Comparison of ENCODE assay signal across 11 cellular contexts in genomic region chrX:113741744-113742143, GRCh38.
DNase-seq lines count a peak whose midpoint lies in the region; ATAC-seq and TF ChIP-seq lines count a peak whose summit lies in the region.
"Had no signal": no experiment of that assay in that cellular context is flagged by ENCODE, and none has a peak within 500 bp of the region (broad histone marks: within the 10 kb centered on the region; RNA-seq: fewer than 3 reads in every experiment).

No MANE protein-coding gene starts in this region.

- no peaks in the 10 kb centered on the region for H3K9me3 Mint-ChIP-seq in chondrocyte (ENCODE audit: low read depth)
- peaks cover 0 to 4% (median 0%) of the 10 kb centered on the region in 11 donors for H3K9me3 Mint-ChIP-seq in naive thymus-derived CD4-positive, alpha-beta T cell
- H3K9me3 Mint-ChIP-seq: activated T-helper 17 cell treated with anti-CD3 and anti-CD28 coated beads, Interleukin-2, amount 50 U/mL, for 72 hours had no signal

- no peak overlapping the region for H3K4me3 Mint-ChIP-seq in chondrocyte (ENCODE audit: unreplicated experiment)
- H3K4me3 Mint-ChIP-seq in naive thymus-derived CD4-positive, alpha-beta T cell, result no peak overlapping the region
- H3K4me3 Mint-ChIP-seq: activated T-helper 17 cell treated with anti-CD3 and anti-CD28 coated beads, Interleukin-2, amount 50 U/mL, for 72 hours had no signal

- TF ChIP-seq CTCF in NB4 (IDR thresholded peaks at IDR 0.05; ENCODE audit: low read depth, low read length), result no peak
- TF ChIP-seq CTCF in chondrocyte (IDR thresholded peaks at IDR 0.05), result peak; percentile 69
- TF ChIP-seq CTCF in testis (IDR thresholded peaks at IDR 0.05), result no peak

- 50 to 54% methylated on average over 2 of the region's 2 CpGs for WGBS in testis, 2 donors

- POLR2A ChIA-PET in naive thymus-derived CD4-positive, alpha-beta T cell (lab: Charles Lee), result no interaction called here

- H3K36me3 Mint-ChIP-seq in chondrocyte (ENCODE audit: low read depth), result no peaks in the 10 kb centered on the region
- no peaks in the 10 kb centered on the region for H3K36me3 Mint-ChIP-seq in naive thymus-derived CD4-positive, alpha-beta T cell

- no peaks in the 10 kb centered on the region for H3K4me1 ChIP-seq in testis
- no peaks in the 10 kb centered on the region for H3K4me1 ChIP-seq in naive thymus-derived CD4-positive, alpha-beta T cell (ENCODE audit: control insufficient read depth in 2 of 2, insufficient read depth in 2 of 2, low read length in 2 of 2)

- no peaks in the 10 kb centered on the region for H3K4me1 Mint-ChIP-seq in chondrocyte (ENCODE audit: low read depth)
- peaks cover 0 to 5% (median 0%) of the 10 kb centered on the region in 7 donors for H3K4me1 Mint-ChIP-seq in naive thymus-derived CD4-positive, alpha-beta T cell
- H3K4me1 Mint-ChIP-seq: activated T-helper 17 cell treated with anti-CD3 and anti-CD28 coated beads, Interleukin-2, amount 50 U/mL, for 72 hours had no signal

- H3K9me3 ChIP-seq in testis, result no peaks in the 10 kb centered on the region
- H3K9me3 ChIP-seq in naive thymus-derived CD4-positive, alpha-beta T cell (ENCODE audit: control insufficient read depth in 2 of 3, low read length in 3 of 3), result no peaks in the 10 kb centered on the region

- ATAC-seq in naive thymus-derived CD4-positive, alpha-beta T cell, result no peak
- ATAC-seq: activated T-helper 17 cell treated with anti-CD3 and anti-CD28 coated beads, Interleukin-2, amount 50 U/mL, for 72 hours had no signal

- H3K27ac Mint-ChIP-seq in chondrocyte (ENCODE audit: unreplicated experiment), result no peak overlapping the region
- H3K27ac Mint-ChIP-seq in naive thymus-derived CD4-positive, alpha-beta T cell, result no peak overlapping the region
- H3K27ac Mint-ChIP-seq: activated T-helper 17 cell treated with anti-CD3 and anti-CD28 coated beads, Interleukin-2, amount 50 U/mL, for 72 hours had no signal

- H3K4me3 ChIP-seq in NB4 (ENCODE audit: low read depth, low read length) (no peak overlapping the region), testis (no peak overlapping the region)
- H3K4me3 ChIP-seq in naive thymus-derived CD4-positive, alpha-beta T cell (ENCODE audit: low read length), result no peak overlapping the region

- intact Hi-C loops in testis (cut with DNase I; ENCODE audit: low total_unique reads), result no loop called here
- intact Hi-C loops in naive thymus-derived CD4-positive, alpha-beta T cell (cut with micrococcal nuclease), result no loop called here

- no peak overlapping the region for H3K27ac ChIP-seq in testis
- H3K27ac ChIP-seq in naive thymus-derived CD4-positive, alpha-beta T cell (ENCODE audit: low read depth, low read length), result no peak overlapping the region
- H3K27ac ChIP-seq: HL-60 had no signal

- DNase-seq in NCI-H82 (lab: John Stamatoyannopoulos, UW), result peak; percentile 11
- no peak for DNase-seq in NCI-H82 treated with DMSO at 0.1 percent for 48 hours (lab: John Stamatoyannopoulos, UW; ENCODE audit: unreplicated experiment)
- peak; percentile 19 for DNase-seq in NB4 (ENCODE audit: low read depth)
- no peak for DNase-seq in chondrocyte (ENCODE audit: low spot score)
- peak; percentile 23 for DNase-seq in testis
- DNase-seq in NCI-H128 (lab: John Stamatoyannopoulos, UW; ENCODE audit: unreplicated experiment), result no peak
- DNase-seq in naive thymus-derived CD4-positive, alpha-beta T cell, result no peak
- no peak for DNase-seq in GM19240 (ENCODE audit: insufficient read length, low spot score)
- DNase-seq: AML-193 had no signal

- TF ChIP-seq POLR2A in NB4 (IDR thresholded peaks at IDR 0.05; ENCODE audit: extremely low read depth, insufficient read length) (no peak), testis (IDR thresholded peaks at IDR 0.05) (no peak)

- no peaks in the 10 kb centered on the region for H3K36me3 ChIP-seq in testis (ENCODE audit: low read depth, missing control alignments)
- no peaks in the 10 kb centered on the region for H3K36me3 ChIP-seq in naive thymus-derived CD4-positive, alpha-beta T cell (ENCODE audit: control insufficient read depth in 2 of 3, insufficient read depth in 3 of 3, low read length in 3 of 3)

- CTCF ChIA-PET in naive thymus-derived CD4-positive, alpha-beta T cell (lab: Charles Lee), result no interaction called here

- H3K27me3 ChIP-seq in testis, result no peaks in the 10 kb centered on the region
- H3K27me3 ChIP-seq in naive thymus-derived CD4-positive, alpha-beta T cell (ENCODE audit: control insufficient read depth in 2 of 2, insufficient read depth in 2 of 2, low read length in 2 of 2), result no peaks in the 10 kb centered on the region

- H3K27me3 Mint-ChIP-seq in chondrocyte (ENCODE audit: low read depth), result no peaks in the 10 kb centered on the region
- H3K27me3 Mint-ChIP-seq in naive thymus-derived CD4-positive, alpha-beta T cell, result no peaks in the 10 kb centered on the region
- H3K27me3 Mint-ChIP-seq: activated T-helper 17 cell treated with anti-CD3 and anti-CD28 coated beads, Interleukin-2, amount 50 U/mL, for 72 hours had no signal

Comparison
In these comparisons a context has a peak if more than half of its experiments do, and no peak if none do; other contexts are left out.
1. DNase-seq: peak in NCI-H82 (single experiment), NB4 (single experiment) and testis (single experiment); none in NCI-H82 treated with DMSO at 0.1 percent for 48 hours (single experiment), chondrocyte (single experiment), NCI-H128 (single experiment), naive thymus-derived CD4-positive, alpha-beta T cell (0 of 9) and GM19240 (single experiment).